In the genomic region with DNA sequence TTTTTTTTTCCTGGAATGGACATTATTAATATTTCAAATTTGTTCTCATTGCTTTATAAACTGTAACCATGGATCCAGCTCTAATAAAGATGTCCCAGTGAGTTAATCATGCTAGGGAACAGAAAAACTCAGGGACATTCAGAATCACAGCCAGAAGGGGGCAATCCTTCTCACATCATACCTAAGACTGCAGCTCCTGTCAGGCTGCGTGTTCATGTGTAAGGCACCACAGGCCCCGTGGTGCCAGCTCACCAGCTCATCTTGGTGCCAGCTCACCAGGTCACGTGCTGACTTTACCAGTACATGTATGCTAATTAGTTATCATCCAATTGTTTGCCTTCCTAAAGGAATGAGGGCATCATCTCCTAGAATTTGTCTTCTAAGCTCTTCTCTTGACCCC, we compare ENCODE assay signal across 8 cellular contexts.
A peak's percentile ranks its signal among the peaks of the same experiment; 100 is the strongest.
DNase-seq lines count a peak whose midpoint lies in the region; ATAC-seq and TF ChIP-seq lines count a peak whose summit lies in the region.

No MANE protein-coding gene starts in this region.

- no peak for TF ChIP-seq EP300 in neural cell (conservative IDR thresholded peaks at IDR 0.05; ENCODE audit: poor library complexity, severe bottlenecking)
- TF ChIP-seq EP300 in suprapubic skin (IDR thresholded peaks at IDR 0.05), result no peak

- H3F3A ChIP-seq in neural cell (ENCODE audit: insufficient read depth, low read length, poor library complexity, severe bottlenecking), result no peaks in the 10 kb centered on the region

- no peak overlapping the region for H3K4me2 ChIP-seq in neural cell (ENCODE audit: low read length)

- peak; percentile 71 for ATAC-seq in HG02759 (IDR thresholded peaks at IDR 0.05; ENCODE audit: unreplicated experiment)
- ATAC-seq in HG02981 (IDR thresholded peaks at IDR 0.05; ENCODE audit: unreplicated experiment), result no peak

- 40% methylated on average over 3 of the region's 3 CpGs for WGBS in suprapubic skin

- H3K36me3 ChIP-seq in neural cell (ENCODE audit: insufficient read depth, low read length) (no peaks in the 10 kb centered on the region), suprapubic skin (no peaks in the 10 kb centered on the region)

- DNase-seq in EH (ENCODE audit: low read depth), result peak; percentile 56
- peak; percentile 21 to 60 for DNase-seq in NOMO-1 (lab: John Stamatoyannopoulos, UW; ENCODE audit: unreplicated experiment in 2 of 2)
- peak; percentile 32 for DNase-seq in endothelial cell (ENCODE audit: low spot score)
- no peak for DNase-seq in stimulated activated CD4-positive, alpha-beta T cell treated with anti-CD3 and anti-CD28 coated beads, Interleukin-4, amount 100 ng/mL, for 4 hours
- no peak for DNase-seq in suprapubic skin (ENCODE audit: low spot score in 2 of 2)

- no peak overlapping the region for H3K4me3 ChIP-seq in neural cell (ENCODE audit: low read length)
- H3K4me3 ChIP-seq in suprapubic skin, result no peak overlapping the region

- TF ChIP-seq POLR2A in suprapubic skin (IDR thresholded peaks at IDR 0.05), result no peak

- H3K27me3 Mint-ChIP-seq in endothelial cell (ENCODE audit: unreplicated experiment), result no peaks in the 10 kb centered on the region

- no peaks in the 10 kb centered on the region for H3K79me2 ChIP-seq in neural cell (replicated peaks; ENCODE audit: insufficient read depth, low read length)

- H3K4me1 Mint-ChIP-seq in endothelial cell (ENCODE audit: unreplicated experiment), result peaks cover 2% of the 10 kb centered on the region

- no peak overlapping the region for H2AFZ ChIP-seq in neural cell (ENCODE audit: low read depth, low read length)

- H3K27ac Mint-ChIP-seq in endothelial cell (ENCODE audit: unreplicated experiment), result no peak overlapping the region

- H3K27me3 ChIP-seq in neural cell (ENCODE audit: insufficient read depth, low read depth, low read length) (no peaks in the 10 kb centered on the region), suprapubic skin (peaks cover 4% of the 10 kb centered on the region)

- no peaks in the 10 kb centered on the region for H3K4me1 ChIP-seq in suprapubic skin

- H4K20me1 ChIP-seq in neural cell (ENCODE audit: insufficient read depth), result no peaks in the 10 kb centered on the region

- no peaks in the 10 kb centered on the region for H3K9me3 Mint-ChIP-seq in endothelial cell (ENCODE audit: unreplicated experiment)

- H3K27ac ChIP-seq in neural cell (ENCODE audit: low read length), result no peak overlapping the region
- H3K27ac ChIP-seq in suprapubic skin, result no peak overlapping the region

- TF ChIP-seq RAD21 in neural cell (conservative IDR thresholded peaks at IDR 0.05), result peak; percentile 63

- TF ChIP-seq CTCF in endothelial cell (IDR thresholded peaks at IDR 0.05; ENCODE audit: unreplicated experiment), result peak; percentile 19
- TF ChIP-seq CTCF in neural cell (IDR thresholded peaks at IDR 0.05; ENCODE audit: poor library complexity, severe bottlenecking), result peak; percentile 60
- TF ChIP-seq CTCF in suprapubic skin (IDR thresholded peaks at IDR 0.05), result no peak

- no peaks in the 10 kb centered on the region for H3K9me2 ChIP-seq in neural cell (ENCODE audit: insufficient read depth, low read length)

- no peaks in the 10 kb centered on the region for H3K9me3 ChIP-seq in neural cell (ENCODE audit: low read length)
- no peaks in the 10 kb centered on the region for H3K9me3 ChIP-seq in suprapubic skin

- no peaks in the 10 kb centered on the region for H3K36me3 Mint-ChIP-seq in endothelial cell (ENCODE audit: low read depth, unreplicated experiment)

- no peak overlapping the region for H3K4me3 Mint-ChIP-seq in endothelial cell (ENCODE audit: unreplicated experiment)

- no peak overlapping the region for H3K9ac ChIP-seq in neural cell (ENCODE audit: low read length)

TF ChIP-seq in neural cell, 6 proteins besides CTCF, POLR2A, EP300 and RAD21:
- TF ChIP-seq POLR2AphosphoS5 (IDR thresholded peaks at IDR 0.05), result no peak
- TF ChIP-seq SMC3 (conservative IDR thresholded peaks at IDR 0.05; ENCODE audit: poor library complexity), result peak; percentile 66

Comparison
In these comparisons a context has a peak if more than half of its experiments do, and no peak if none do; other contexts are left out.
1. DNase-seq: peak in EH (single experiment), NOMO-1 (2 of 2) and endothelial cell (single experiment); none in stimulated activated CD4-positive, alpha-beta T cell treated with anti-CD3 and anti-CD28 coated beads, Interleukin-4, amount 100 ng/mL, for 4 hours (0 of 2) and suprapubic skin (0 of 2).
2. CTCF ChIP-seq: peak in endothelial cell (single experiment) and neural cell (single experiment); none in suprapubic skin (0 of 2).